Comparison of ENCODE assay signal across 8 cellular contexts in the genomic region with DNA sequence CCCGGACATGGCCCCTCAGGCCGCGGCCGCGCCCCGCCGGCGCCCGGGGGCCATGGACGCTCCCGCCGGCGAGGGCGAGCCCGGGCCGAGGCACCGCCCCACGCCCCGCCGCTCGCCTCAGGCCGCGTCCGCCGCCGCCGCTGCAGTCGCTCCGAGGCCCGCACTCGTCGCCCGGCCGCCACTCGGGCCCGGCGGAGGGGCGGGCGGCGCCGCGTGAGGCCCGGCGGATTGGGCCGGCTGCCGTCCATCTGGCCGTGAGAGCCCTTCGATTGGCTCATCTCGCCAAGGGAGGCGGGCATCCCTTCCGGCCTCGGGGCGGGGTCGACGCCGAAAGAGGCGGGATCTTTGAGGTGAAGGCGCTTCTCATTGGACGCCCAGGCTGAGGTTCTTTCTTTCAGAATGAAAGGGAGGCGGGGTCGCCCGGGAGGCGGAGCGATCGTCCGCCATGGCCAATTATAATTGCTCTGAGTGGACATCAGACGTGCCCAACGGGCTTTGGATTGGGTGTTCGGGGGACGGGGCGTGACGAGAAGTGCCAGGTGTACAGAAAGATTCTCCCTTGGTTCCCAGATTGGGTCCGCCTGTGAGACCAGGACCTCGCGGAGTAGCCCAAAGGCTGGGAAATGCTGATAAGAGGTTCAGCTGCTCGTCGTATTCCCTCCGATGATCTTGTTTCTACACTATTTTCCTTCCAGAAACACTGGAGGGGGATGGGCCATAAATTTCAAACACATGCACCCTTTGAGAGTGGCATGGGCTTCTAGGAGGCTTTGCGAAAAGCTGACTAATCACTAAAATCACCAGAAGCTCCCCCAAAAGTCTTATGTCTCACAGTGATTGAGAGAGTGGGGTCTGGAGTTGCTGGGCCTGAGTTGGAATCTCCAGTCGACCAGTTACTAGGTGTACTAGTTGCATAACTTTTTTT. TPM values are rescaled to one million over a fixed set of nuclear protein-coding genes. Genes with fewer than 3 reads are reported as not detected.
DNase-seq lines count a peak whose midpoint lies in the region; ATAC-seq and TF ChIP-seq lines count a peak whose summit lies in the region.

A gene with protein sequence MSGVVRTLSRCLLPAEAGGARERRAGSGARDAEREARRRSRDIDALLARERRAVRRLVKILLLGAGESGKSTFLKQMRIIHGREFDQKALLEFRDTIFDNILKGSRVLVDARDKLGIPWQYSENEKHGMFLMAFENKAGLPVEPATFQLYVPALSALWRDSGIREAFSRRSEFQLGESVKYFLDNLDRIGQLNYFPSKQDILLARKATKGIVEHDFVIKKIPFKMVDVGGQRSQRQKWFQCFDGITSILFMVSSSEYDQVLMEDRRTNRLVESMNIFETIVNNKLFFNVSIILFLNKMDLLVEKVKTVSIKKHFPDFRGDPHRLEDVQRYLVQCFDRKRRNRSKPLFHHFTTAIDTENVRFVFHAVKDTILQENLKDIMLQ (minus strand): TSS at position 156 of the 925 bp plus-strand sequence. CDS start 147 bp downstream, at position 9.

- TF ChIP-seq CTCF in BE2C (IDR thresholded peaks at IDR 0.05; ENCODE audit: low read depth, low read length) (no peak), coronary artery (IDR thresholded peaks at IDR 0.05) (no peak)

- peak; percentile 96 for ATAC-seq in HG03460 (IDR thresholded peaks at IDR 0.05; ENCODE audit: unreplicated experiment)

- H3K36me3 ChIP-seq in BE2C = peaks cover 11% of the 10 kb centered on the region

- no peaks in the 10 kb centered on the region for H3K27me3 ChIP-seq in BE2C

- DNase-seq in BE2C (peak; percentile 99), GM19240 (ENCODE audit: insufficient read length, low spot score) (peak; percentile 96), NCI-H526 (lab: John Stamatoyannopoulos, UW) (peak; percentile 96 to 99), coronary artery (ENCODE audit: low spot score) (peak; percentile 99), left kidney (ENCODE audit: low read depth, low spot score) (peak; percentile 99)
- peak; percentile 99 for DNase-seq in activated CD4-positive, alpha-beta T cell treated with anti-CD3 and anti-CD28 coated beads for 48 hours
- peak; percentile 98 to 99 for DNase-seq in stimulated activated CD4-positive, alpha-beta T cell treated with anti-CD3 and anti-CD28 coated beads, Interleukin-2, amount 100 ng/mL, for 24 hours

- peak within 1 kb of the TSS; percentile 23 to 95 for H3K27ac ChIP-seq in coronary artery

- peak within 1 kb of the TSS; percentile 79 for H3K4me3 ChIP-seq in BE2C (ENCODE audit: low read depth, low read length)
- H3K4me3 ChIP-seq in coronary artery = peak within 1 kb of the TSS; percentile 95

- no peaks in the 10 kb centered on the region for H3K9me3 ChIP-seq in BE2C

- peaks cover 6% of the 10 kb centered on the region; the same call in 1 of the 2 replicates for H3K4me1 ChIP-seq in BE2C

RNA-seq across cellular contexts. Expression of the gene that starts here (rescaled TPM):
- 32.2 TPM for polyA plus RNA-seq in BE2C (2012; ENCODE audit: insufficient read depth, insufficient read length, low read depth)

Comparison
In these comparisons a context has a peak if more than half of its experiments do, and no peak if none do; other contexts are left out.
1. Peak in every context shown above with its lines: DNase-seq, ATAC-seq, H3K4me3 ChIP-seq and H3K27ac ChIP-seq.